19 cellular contexts compared by ENCODE assay signal in genomic region chr7:116546916-116547315, GRCh38. TPM values are rescaled to one million over a fixed set of nuclear protein-coding genes. Genes with fewer than 3 reads are reported as not detected.
DNase-seq lines count a peak whose midpoint lies in the region; ATAC-seq and TF ChIP-seq lines count a peak whose summit lies in the region.
"Had no signal": no experiment of that assay in that cellular context is flagged by ENCODE, and none has a peak within 500 bp of the region (broad histone marks: within the 10 kb centered on the region; RNA-seq: fewer than 3 reads in every experiment).

No MANE protein-coding gene starts in this region.

- H3K9me3 ChIP-seq in RWPE2 (ENCODE audit: severe bottlenecking) (no peaks in the 10 kb centered on the region), skeletal muscle satellite cell (replicated peaks; ENCODE audit: low read length) (no peaks in the 10 kb centered on the region), tibial nerve (no peaks in the 10 kb centered on the region), colonic mucosa (no peaks in the 10 kb centered on the region)
- H3K9me3 ChIP-seq: gastrocnemius medialis had no signal

- no peaks in the 10 kb centered on the region for H3K27me3 ChIP-seq in RWPE2 (ENCODE audit: insufficient read depth, poor library complexity, severe bottlenecking)
- H3K27me3 ChIP-seq in skeletal muscle satellite cell (ENCODE audit: control insufficient read depth, insufficient read depth, low read length) = no peaks in the 10 kb centered on the region
- H3K27me3 ChIP-seq in tibial nerve = no peaks in the 10 kb centered on the region
- no peaks in the 10 kb centered on the region for H3K27me3 ChIP-seq in colonic mucosa
- H3K27me3 ChIP-seq: gastrocnemius medialis had no signal

- TF ChIP-seq POLR2A in tibial nerve (IDR thresholded peaks at IDR 0.05) = no peak

- peaks cover 99% of the 10 kb centered on the region for H3K36me3 ChIP-seq in RWPE2 (ENCODE audit: low read depth)
- peaks cover 94% of the 10 kb centered on the region for H3K36me3 ChIP-seq in skeletal muscle satellite cell (ENCODE audit: insufficient read depth, low read length)
- peaks cover 0 to 7% (median 0%) of the 10 kb centered on the region in 3 donors for H3K36me3 ChIP-seq in tibial nerve
- H3K36me3 ChIP-seq in colonic mucosa = no peaks in the 10 kb centered on the region
- H3K36me3 ChIP-seq: gastrocnemius medialis, WERI-Rb-1 had no signal

- peak overlapping the region; percentile 11 for H3K27ac ChIP-seq in RWPE2 (ENCODE audit: poor library complexity, severe bottlenecking)
- H3K27ac ChIP-seq in tibial nerve = peak overlapping the region in 1 of 4 donors; percentile 59
- H3K27ac ChIP-seq in colonic mucosa = no peak overlapping the region
- H3K27ac ChIP-seq: WERI-Rb-1 had no signal

- no peak for TF ChIP-seq EP300 in tibial nerve (IDR thresholded peaks at IDR 0.05)

- WGBS in tibial nerve, 2 donors = 72% methylated on average over 1 of the region's 1 CpG

- DNase-seq in AG10803 (ENCODE audit: low read depth) (peak; percentile 55), RWPE2 (ENCODE audit: low spot score) (no peak), fibroblast of mammary gland (ENCODE audit: low read depth) (peak; percentile 59), tibial nerve (ENCODE audit: low spot score in 2 of 2) (no peak), RKO (ENCODE audit: low spot score) (no peak), colonic mucosa (no peak)
- DNase-seq: activated CD4-positive, alpha-beta T cell treated with anti-CD3 and anti-CD28 coated beads, Interleukin-2, amount 10 ng/mL, durations not matched to agents 7 days and 5 days; activated naive CD4-positive, alpha-beta T cell treated with anti-CD3 and anti-CD28 coated beads, Interleukin-2, amount 10 ng/mL, durations not matched to agents 7 days and 5 days; CD4-positive, alpha-beta T cell; islet precursor cell; NCI-H1694; NCI-H510A; small intestine; stimulated activated CD4-positive, alpha-beta T cell treated with anti-CD3 and anti-CD28 coated beads, Interleukin-1b, Interleukin-23, amount 100 ng/mL, for 48 hours; WERI-Rb-1 had no signal

- ATAC-seq in RWPE2 (ENCODE audit: low read depth) = no peak
- ATAC-seq in HG03135 (IDR thresholded peaks at IDR 0.05; ENCODE audit: unreplicated experiment) = no peak
- ATAC-seq: HepG2 had no signal

- peak overlapping the region; percentile 7 for H3K9ac ChIP-seq in skeletal muscle satellite cell (ENCODE audit: low read depth, low read length)
- no peak overlapping the region for H3K9ac ChIP-seq in colonic mucosa (ENCODE audit: low read depth in 2 of 2, low read length in 2 of 2)

- no peak overlapping the region for H3K4me2 ChIP-seq in skeletal muscle satellite cell (ENCODE audit: low read length)

- no peak for TF ChIP-seq CTCF in AG10803 (conservative IDR thresholded peaks at IDR 0.05; ENCODE audit: low read length)
- TF ChIP-seq CTCF in RWPE2 (IDR thresholded peaks at IDR 0.05; ENCODE audit: poor library complexity, severe bottlenecking) = no peak
- TF ChIP-seq CTCF in fibroblast of mammary gland (conservative IDR thresholded peaks at IDR 0.05; ENCODE audit: control insufficient read depth, insufficient read depth, low read depth, low read length) = no peak
- no peak for TF ChIP-seq CTCF in tibial nerve (IDR thresholded peaks at IDR 0.05)
- no peak for TF ChIP-seq CTCF in colonic mucosa (IDR thresholded peaks at IDR 0.05)

- H3K4me3 ChIP-seq in AG10803 (ENCODE audit: low read length) (no peak overlapping the region), RWPE2 (ENCODE audit: severe bottlenecking) (no peak overlapping the region), fibroblast of mammary gland (ENCODE audit: control insufficient read depth, low read depth, low read length) (no peak overlapping the region), skeletal muscle satellite cell (ENCODE audit: low read length) (no peak overlapping the region), tibial nerve (no peak overlapping the region), colonic mucosa (no peak overlapping the region)
- H3K4me3 ChIP-seq: gastrocnemius medialis had no signal

- intact Hi-C loops in colonic mucosa (cut with DNase I) = no loop called here

- peaks cover 13% of the 10 kb centered on the region for H3K4me1 ChIP-seq in RWPE2 (ENCODE audit: insufficient read depth, poor library complexity, severe bottlenecking)
- H3K4me1 ChIP-seq in skeletal muscle satellite cell (ENCODE audit: control insufficient read depth, insufficient read depth, low read length) = peaks cover 79% of the 10 kb centered on the region
- peaks cover 0 to 55% (median 6%) of the 10 kb centered on the region in 4 donors for H3K4me1 ChIP-seq in tibial nerve
- no peaks in the 10 kb centered on the region for H3K4me1 ChIP-seq in colonic mucosa

RNA-seq across cellular contexts. Expression of gene CAV1, which starts 22.1 kb away (rescaled TPM):
- 1,125 and 1,633 TPM in 2 replicates for total RNA-seq in skeletal muscle satellite cell (2012; rRNA removed)
- total RNA-seq in tibial nerve = 100 to 1,000 TPM; 196 to 375 (median 312) TPM
- total RNA-seq in colonic mucosa = 10 to 100 TPM; 16.1 to 87.0 TPM
- total RNA-seq: activated CD4-positive, alpha-beta T cell treated with anti-CD3 and anti-CD28 coated beads, Interleukin-2, amount 10 ng/mL, durations not matched to agents 7 days and 5 days; CD4-positive, alpha-beta T cell; HepG2 had no signal

RNA-seq across cellular contexts. Expression of gene CAV2, which starts 47.4 kb away (rescaled TPM):
- 125 and 199 TPM in 2 replicates for total RNA-seq in skeletal muscle satellite cell (2012; rRNA removed)
- total RNA-seq in tibial nerve (100 to 1,000 TPM in 3 of 4 donors, 10 to 100 TPM in 1; 86.4 to 172 (median 132) TPM), colonic mucosa (10 to 100 TPM in 1 of 2 donors, 1 to 10 TPM in 1; 4.2 to 22.0 TPM)
- total RNA-seq: activated CD4-positive, alpha-beta T cell treated with anti-CD3 and anti-CD28 coated beads, Interleukin-2, amount 10 ng/mL, durations not matched to agents 7 days and 5 days; CD4-positive, alpha-beta T cell had no signal

Comparison
In these comparisons a context has a peak if more than half of its experiments do, and no peak if none do; other contexts are left out.
1. DNase-seq: peak in AG10803 (single experiment) and fibroblast of mammary gland (single experiment); none in RWPE2 (single experiment), tibial nerve (0 of 2), RKO (single experiment) and colonic mucosa (single experiment).